18 cellular contexts compared by ENCODE assay signal in genomic region chr2:190987116-190987515, GRCh38.
"Had no signal": no experiment of that assay in that cellular context is flagged by ENCODE, and none has a peak within 500 bp of the region (broad histone marks: within the 10 kb centered on the region; RNA-seq: fewer than 3 reads in every experiment).

No MANE protein-coding gene starts in this region.

- H3K4me1 Mint-ChIP-seq: activated B cell treated with CpG ODN at 0.5 μM for 24 hours, mesothelial cell of epicardium, neural crest cell had no signal

- FAIRE-seq: endothelial cell of umbilical vein had no signal

- H3K27me3 Mint-ChIP-seq: activated B cell treated with CpG ODN at 0.5 μM for 24 hours had no signal

- H3K9me3 Mint-ChIP-seq: activated B cell treated with CpG ODN at 0.5 μM for 24 hours, mesothelial cell of epicardium, neural crest cell had no signal

- DNase-seq: activated B cell treated with CpG ODN at 0.5 μM for 24 hours; activated CD4-positive, alpha-beta T cell treated with anti-CD3 and anti-CD28 coated beads for 48 hours; activated CD8-positive, alpha-beta memory T cell treated with anti-CD3 and anti-CD28 coated beads, Interleukin-2, amount 50 U/mL, for 4 hours; activated naive CD4-positive, alpha-beta T cell treated with Interleukin-2 at 50 U/mL for 16 hours; amygdala; effector memory CD4-positive, alpha-beta T cell; heart right ventricle; left lung; stimulated activated CD4-positive, alpha-beta T cell treated with anti-CD3 and anti-CD28 coated beads, Interleukin-12 subunit alpha, Interleukin-12 subunit beta, amount 100 ng/mL, for 4 hours; stimulated activated CD4-positive, alpha-beta T cell treated with anti-CD3 and anti-CD28 coated beads, Interleukin-1b, Interleukin-23, amount 100 ng/mL, for 48 hours; stimulated activated CD8-positive, alpha-beta memory T cell treated with anti-CD3 and anti-CD28 coated beads, Interleukin-4, amount 100 ng/mL, for 48 hours; stimulated activated naive CD8-positive, alpha-beta T cell treated with anti-CD3 and anti-CD28 coated beads, Interleukin-15, Interleukin-2, amounts not matched to agents 100 U/mL and 50 U/mL, for 24 hours; T-helper 9 cell; transverse colon had no signal

- H3K27ac Mint-ChIP-seq: activated B cell treated with CpG ODN at 0.5 μM for 24 hours, mesothelial cell of epicardium had no signal

- H3K4me3 Mint-ChIP-seq: activated B cell treated with CpG ODN at 0.5 μM for 24 hours, mesothelial cell of epicardium, neural crest cell had no signal

- ATAC-seq: gastroesophageal sphincter; left lung; stimulated activated naive CD8-positive, alpha-beta T cell treated with anti-CD3 and anti-CD28 coated beads, Interleukin-15, Interleukin-2, amounts not matched to agents 100 U/mL and 50 U/mL, for 24 hours had no signal
